In the genomic region with DNA sequence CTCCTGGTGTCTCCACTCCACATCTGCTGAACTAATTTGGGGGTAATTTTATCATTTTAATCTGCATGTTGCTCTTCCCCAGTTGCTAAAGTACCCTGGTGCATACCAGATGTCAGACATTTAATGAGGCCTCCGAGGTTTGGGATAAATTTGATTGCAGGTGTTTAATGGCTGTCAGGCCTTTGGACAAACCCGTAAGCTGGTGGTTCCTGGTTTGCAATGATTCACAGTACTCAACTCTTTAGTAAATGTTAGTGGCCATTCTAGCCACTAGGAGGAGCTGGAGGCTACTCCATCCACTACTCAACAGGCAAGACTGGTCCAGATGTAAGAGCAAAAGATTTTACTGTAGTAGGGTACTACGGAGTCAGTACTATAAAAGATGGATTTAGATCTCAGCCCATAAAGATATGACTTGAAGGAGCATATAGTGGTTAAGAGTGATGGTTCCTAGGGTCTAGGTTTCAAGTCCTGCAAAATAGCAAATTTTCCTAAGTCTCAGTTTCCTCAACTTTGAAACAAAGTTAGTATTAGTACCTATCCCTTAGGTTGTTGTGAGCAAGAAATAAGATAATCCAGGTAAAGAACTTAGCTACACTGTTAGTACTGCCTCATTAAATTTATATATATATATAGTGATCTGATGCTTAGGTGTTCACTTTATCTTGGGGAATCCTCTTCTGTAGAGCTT, we compare ENCODE assay signal across 8 cellular contexts.
A peak's percentile ranks its signal among the peaks of the same experiment; 100 is the strongest.
DNase-seq lines count a peak whose midpoint lies in the region; ATAC-seq and TF ChIP-seq lines count a peak whose summit lies in the region.

No MANE protein-coding gene starts in this region.

- H3K27ac Mint-ChIP-seq in activated T-cell treated with anti-CD3 and anti-CD28 coated beads, Interleukin-2, amount 50 U/mL, for 24 hours = no peak overlapping the region

- no peak overlapping the region for H3K4me2 ChIP-seq in OCI-LY1 (ENCODE audit: low read length)
- no peak overlapping the region for H3K4me2 ChIP-seq in parathyroid adenoma (ENCODE audit: low read length)

- no peak overlapping the region for H3K4me3 Mint-ChIP-seq in activated T-cell treated with anti-CD3 and anti-CD28 coated beads, Interleukin-2, amount 50 U/mL, for 24 hours

- H3K79me2 ChIP-seq in OCI-LY1 (ENCODE audit: insufficient read depth, low read length) (no peaks in the 10 kb centered on the region), parathyroid adenoma (no peaks in the 10 kb centered on the region)

- H2AFZ ChIP-seq in OCI-LY1 (ENCODE audit: low read length) (no peak overlapping the region), parathyroid adenoma (no peak overlapping the region)

- no peaks in the 10 kb centered on the region for H3K9me3 ChIP-seq in OCI-LY1 (ENCODE audit: low read length)
- no peaks in the 10 kb centered on the region for H3K9me3 ChIP-seq in parathyroid adenoma (ENCODE audit: control insufficient read depth, low read length)

- H3K4me1 Mint-ChIP-seq in activated T-cell treated with anti-CD3 and anti-CD28 coated beads, Interleukin-2, amount 50 U/mL, for 24 hours (ENCODE audit: low read depth) = peaks cover 24% of the 10 kb centered on the region

- no peaks in the 10 kb centered on the region for H4K20me1 ChIP-seq in OCI-LY1 (ENCODE audit: insufficient read depth, low read length)

- H3K27me3 Mint-ChIP-seq in activated T-cell treated with anti-CD3 and anti-CD28 coated beads, Interleukin-2, amount 50 U/mL, for 24 hours = no peaks in the 10 kb centered on the region

- TF ChIP-seq CTCF in OCI-LY1 (IDR thresholded peaks at IDR 0.05; ENCODE audit: low read length) (peak; percentile 83), parathyroid adenoma (IDR thresholded peaks at IDR 0.05) (peak; percentile 43)

- H3K9ac ChIP-seq in OCI-LY1 (ENCODE audit: low read length) (no peak overlapping the region), parathyroid adenoma (no peak overlapping the region)

- no peaks in the 10 kb centered on the region for H3K9me3 Mint-ChIP-seq in activated T-cell treated with anti-CD3 and anti-CD28 coated beads, Interleukin-2, amount 50 U/mL, for 24 hours

- no peaks in the 10 kb centered on the region for H3F3A ChIP-seq in OCI-LY1 (ENCODE audit: insufficient read depth, low read length)

- H3K4me1 ChIP-seq in OCI-LY1 (ENCODE audit: insufficient read depth, low read length, severe bottlenecking) = no peaks in the 10 kb centered on the region
- no peaks in the 10 kb centered on the region for H3K4me1 ChIP-seq in parathyroid adenoma

- H3K27ac ChIP-seq in OCI-LY1 (ENCODE audit: low read depth, low read length, poor library complexity, severe bottlenecking) = no peak overlapping the region
- H3K27ac ChIP-seq in parathyroid adenoma = no peak overlapping the region

- H3K9me2 ChIP-seq in OCI-LY1 (ENCODE audit: low read depth, low read length) = no peaks in the 10 kb centered on the region

- H3K27me3 ChIP-seq in OCI-LY1 (ENCODE audit: insufficient read depth, low read length) = no peaks in the 10 kb centered on the region
- no peaks in the 10 kb centered on the region for H3K27me3 ChIP-seq in parathyroid adenoma (ENCODE audit: control insufficient read depth, insufficient read depth, low read length)

- ATAC-seq in GM21381 (IDR thresholded peaks at IDR 0.05; ENCODE audit: unreplicated experiment) = peak; percentile 96
- peak; percentile 89 for ATAC-seq in HG03571 (IDR thresholded peaks at IDR 0.05; ENCODE audit: unreplicated experiment)

- H3K4me3 ChIP-seq in OCI-LY1 (ENCODE audit: low read depth, low read length, poor library complexity, severe bottlenecking) = no peak overlapping the region
- no peak overlapping the region for H3K4me3 ChIP-seq in parathyroid adenoma (ENCODE audit: low read depth, low read length)

- peak; percentile 43 for DNase-seq in ELF-1 (ENCODE audit: low read depth, low spot score)
- DNase-seq in activated T-cell treated with anti-CD3 and anti-CD28 coated beads, Interleukin-2, amount 50 U/mL, for 24 hours = peak; percentile 31
- DNase-seq in fibroblast of the conjunctiva (ENCODE audit: low read depth) = peak; percentile 60
- no peak for DNase-seq in cortex of kidney (lab: John Stamatoyannopoulos, UW)

- no peaks in the 10 kb centered on the region for H3K36me3 Mint-ChIP-seq in activated T-cell treated with anti-CD3 and anti-CD28 coated beads, Interleukin-2, amount 50 U/mL, for 24 hours (ENCODE audit: low read depth)

- H3K36me3 ChIP-seq in OCI-LY1 (ENCODE audit: insufficient read depth, low read length) (no peaks in the 10 kb centered on the region), parathyroid adenoma (ENCODE audit: control insufficient read depth, insufficient read depth, low read length) (no peaks in the 10 kb centered on the region)
